Comparison of ENCODE assay signal across 8 cellular contexts in the genomic region with DNA sequence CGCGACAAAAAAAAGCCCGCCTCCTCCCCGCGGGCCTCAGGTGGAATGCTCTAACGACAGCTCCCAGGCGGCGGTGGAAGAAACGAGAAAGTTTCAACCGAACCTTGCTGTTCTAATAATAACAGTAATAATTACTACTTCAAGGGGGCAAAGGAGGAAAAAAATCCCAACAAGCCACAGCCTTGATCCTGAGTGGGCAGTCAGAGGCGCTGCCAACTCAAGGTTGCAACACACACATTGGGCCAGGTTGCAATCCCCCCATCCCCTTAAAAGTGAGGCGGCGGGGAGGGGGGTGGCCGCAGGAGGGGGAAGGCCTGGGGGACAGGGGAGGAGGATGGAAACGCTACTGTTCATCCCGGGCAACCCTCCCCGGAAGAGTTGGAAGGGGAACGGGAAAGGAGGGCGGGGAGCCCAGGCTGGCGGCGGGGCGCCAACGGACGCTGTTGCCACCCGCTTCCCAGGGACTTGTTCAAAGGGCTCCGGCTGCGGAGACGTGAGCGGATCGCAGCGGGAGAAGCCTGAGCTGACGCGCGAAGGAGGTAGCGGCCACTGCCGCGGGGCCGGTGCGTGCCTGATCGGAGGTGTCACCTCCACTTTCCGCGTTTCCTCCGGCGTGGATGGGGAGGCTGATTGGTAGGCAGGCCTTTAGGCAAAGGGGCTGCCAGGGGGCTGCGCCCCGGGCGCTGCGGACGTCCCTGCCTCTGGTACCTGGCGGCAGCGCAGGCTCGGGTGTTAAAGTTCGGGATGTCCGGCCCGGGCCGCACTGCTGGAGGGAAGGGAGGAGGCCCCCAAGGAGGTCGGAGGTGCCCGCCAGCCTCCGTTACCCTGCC. TPM values are rescaled to one million over a fixed set of nuclear protein-coding genes. Genes with fewer than 3 reads are reported as not detected.
A peak's percentile ranks its signal among the peaks of the same experiment; 100 is the strongest.
DNase-seq lines count a peak whose midpoint lies in the region; ATAC-seq and TF ChIP-seq lines count a peak whose summit lies in the region.

No MANE protein-coding gene starts in this region.

- peaks cover 0 to 6% (median 0%) of the 10 kb centered on the region in 3 donors for H3K36me3 Mint-ChIP-seq in naive thymus-derived CD8-positive, alpha-beta T cell

- H3K4me1 Mint-ChIP-seq in naive thymus-derived CD8-positive, alpha-beta T cell, result peaks cover 17 to 47% (median 37%) of the 10 kb centered on the region in 4 donors
- H3K4me1 Mint-ChIP-seq in stimulated activated naive CD8-positive, alpha-beta T cell treated with anti-CD3 and anti-CD28 coated beads, Interleukin-15, amount 100 ng/mL, for 72 hours, result peaks cover 55% of the 10 kb centered on the region

- 0 out of 2 replicates have a peak, but pooled peaks cover 4% of the 10 kb centered on the region for H4K20me1 ChIP-seq in OCI-LY1 (ENCODE audit: insufficient read depth, low read length)

- no peaks in the 10 kb centered on the region for H3K27me3 ChIP-seq in OCI-LY1 (ENCODE audit: insufficient read depth, low read length)

- H3K9me3 Mint-ChIP-seq in naive thymus-derived CD8-positive, alpha-beta T cell, result peaks cover 0 to 2% (median 0%) of the 10 kb centered on the region in 9 donors
- no peaks in the 10 kb centered on the region for H3K9me3 Mint-ChIP-seq in stimulated activated naive CD8-positive, alpha-beta T cell treated with anti-CD3 and anti-CD28 coated beads, Interleukin-15, amount 100 ng/mL, for 72 hours

- peaks cover 0 to 6% (median 0%) of the 10 kb centered on the region in 5 donors for H3K27me3 Mint-ChIP-seq in naive thymus-derived CD8-positive, alpha-beta T cell
- no peaks in the 10 kb centered on the region for H3K27me3 Mint-ChIP-seq in stimulated activated naive CD8-positive, alpha-beta T cell treated with anti-CD3 and anti-CD28 coated beads, Interleukin-15, amount 100 ng/mL, for 72 hours

- peak overlapping the region; percentile 73 for H3K27ac ChIP-seq in OCI-LY1 (ENCODE audit: low read depth, low read length, poor library complexity, severe bottlenecking)

- H3K9me2 ChIP-seq in OCI-LY1 (ENCODE audit: low read depth, low read length), result no peaks in the 10 kb centered on the region

- in situ Hi-C loops in Caki2 (cut with HindIII; ENCODE audit: low pct_unique_long_range_greater_than_20kb, low sequenced_read_pairs), result no loop called here

- CTCF ChIA-PET in HEK293T (lab: Yijun Ruan, JAX), result no interaction called here

- DNase-seq in Caki2 (ENCODE audit: low read depth) (peak; percentile 50), HEK293T (ENCODE audit: extremely low spot score) (peak; percentile 8), fibroblast of peridontal ligament (ENCODE audit: extremely low read depth) (peak; percentile 23)
- peak; percentile 22 for DNase-seq in activated T-helper 9 cell treated with anti-CD3 and anti-CD28 coated beads, Interleukin-2, amount 50 U/mL, for 16 hours (ENCODE audit: low read depth)
- peak; percentile 26 to 71 (median 52) for DNase-seq in naive thymus-derived CD8-positive, alpha-beta T cell
- DNase-seq in stimulated activated naive CD8-positive, alpha-beta T cell treated with anti-CD3 and anti-CD28 coated beads, Interleukin-15, amount 100 ng/mL, for 72 hours, result peak; percentile 68 to 69

- H3K27ac Mint-ChIP-seq in naive thymus-derived CD8-positive, alpha-beta T cell, result peak overlapping the region; percentile 95 to 100 (median 99)
- peak overlapping the region; percentile 99 for H3K27ac Mint-ChIP-seq in stimulated activated naive CD8-positive, alpha-beta T cell treated with anti-CD3 and anti-CD28 coated beads, Interleukin-15, amount 100 ng/mL, for 72 hours

- ATAC-seq in naive thymus-derived CD8-positive, alpha-beta T cell, result peak in 1 of 2 donors; percentile 2
- peak; percentile 1 for ATAC-seq in stimulated activated naive CD8-positive, alpha-beta T cell treated with anti-CD3 and anti-CD28 coated beads, Interleukin-15, amount 100 ng/mL, for 72 hours
- no peak for ATAC-seq in HG03469 (IDR thresholded peaks at IDR 0.05; ENCODE audit: unreplicated experiment)

- peaks cover 29% of the 10 kb centered on the region for H3K79me2 ChIP-seq in OCI-LY1 (ENCODE audit: insufficient read depth, low read length)

- H3K4me1 ChIP-seq in OCI-LY1 (ENCODE audit: insufficient read depth, low read length, severe bottlenecking), result peaks cover 22% of the 10 kb centered on the region

- H2AFZ ChIP-seq in OCI-LY1 (ENCODE audit: low read length), result 0 out of 2 replicates have a peak overlapping the region, but pooled peaks have one; percentile 54

- H3K9ac ChIP-seq in OCI-LY1 (ENCODE audit: low read length), result peak overlapping the region; percentile 75

- POLR2A ChIA-PET in HEK293T (lab: Yijun Ruan, JAX), result interaction anchor here (0.6 to 0.9 kb wide), 2 partner anchors 11 to 16 kb away, joined by 3 to 4 read pairs; no protein-coding TSS in a partner anchor
- POLR2A ChIA-PET in naive thymus-derived CD8-positive, alpha-beta T cell (lab: Charles Lee), result interaction anchor here (1.0 to 6.0 kb wide), 12 partner anchors 11 to 1510 kb away, joined by 3 to 71 read pairs (median 6); a partner anchor contains a TSS

- H3K9me3 ChIP-seq in OCI-LY1 (ENCODE audit: low read length), result no peaks in the 10 kb centered on the region

- H3K4me3 ChIP-seq in OCI-LY1 (ENCODE audit: low read depth, low read length, poor library complexity, severe bottlenecking), result peak overlapping the region; percentile 95

- no peak for TF ChIP-seq CTCF in OCI-LY1 (IDR thresholded peaks at IDR 0.05; ENCODE audit: low read length)

- H3K36me3 ChIP-seq in OCI-LY1 (ENCODE audit: insufficient read depth, low read length), result no peaks in the 10 kb centered on the region

- H3K4me3 Mint-ChIP-seq in naive thymus-derived CD8-positive, alpha-beta T cell, result peak overlapping the region; percentile 93 to 100 (median 99)
- H3K4me3 Mint-ChIP-seq in stimulated activated naive CD8-positive, alpha-beta T cell treated with anti-CD3 and anti-CD28 coated beads, Interleukin-15, amount 100 ng/mL, for 72 hours, result peak overlapping the region; percentile 92 to 97

- no peaks in the 10 kb centered on the region; the same call in 1 of the 2 replicates for H3F3A ChIP-seq in OCI-LY1 (ENCODE audit: insufficient read depth, low read length)

- H3K4me2 ChIP-seq in OCI-LY1 (ENCODE audit: low read length), result peak overlapping the region; percentile 95

TF ChIP-seq in HEK293T, 16 proteins besides CTCF, POLR2A, EP300 and RAD21:
- no peak for TF ChIP-seq HDGF (IDR thresholded peaks at IDR 0.05; ENCODE audit: borderline replicate concordance)
- TF ChIP-seq FOXK2 (IDR thresholded peaks at IDR 0.05), result no peak
- TF ChIP-seq, protein P1, sequence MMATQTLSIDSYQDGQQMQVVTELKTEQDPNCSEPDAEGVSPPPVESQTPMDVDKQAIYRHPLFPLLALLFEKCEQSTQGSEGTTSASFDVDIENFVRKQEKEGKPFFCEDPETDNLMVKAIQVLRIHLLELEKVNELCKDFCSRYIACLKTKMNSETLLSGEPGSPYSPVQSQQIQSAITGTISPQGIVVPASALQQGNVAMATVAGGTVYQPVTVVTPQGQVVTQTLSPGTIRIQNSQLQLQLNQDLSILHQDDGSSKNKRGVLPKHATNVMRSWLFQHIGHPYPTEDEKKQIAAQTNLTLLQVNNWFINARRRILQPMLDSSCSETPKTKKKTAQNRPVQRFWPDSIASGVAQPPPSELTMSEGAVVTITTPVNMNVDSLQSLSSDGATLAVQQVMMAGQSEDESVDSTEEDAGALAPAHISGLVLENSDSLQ (IDR thresholded peaks at IDR 0.05), result no peak
- no peak for TF ChIP-seq FOXM1 (IDR thresholded peaks at IDR 0.05; ENCODE audit: borderline replicate concordance)
- TF ChIP-seq CTBP1 (IDR thresholded peaks at IDR 0.05; ENCODE audit: borderline replicate concordance), result no peak
- no peak for TF ChIP-seq ZNF384 (IDR thresholded peaks at IDR 0.05)
- TF ChIP-seq NFRKB (IDR thresholded peaks at IDR 0.05), result no peak
- no peak for TF ChIP-seq SUZ12 (IDR thresholded peaks at IDR 0.05)
- TF ChIP-seq TARDBP (IDR thresholded peaks at IDR 0.05), result no peak
- no peak for TF ChIP-seq FOXA1 (IDR thresholded peaks at IDR 0.05)
- TF ChIP-seq BHLHE40 (IDR thresholded peaks at IDR 0.05; ENCODE audit: borderline replicate concordance), result no peak
- no peak for TF ChIP-seq LEF1 (IDR thresholded peaks at IDR 0.05; ENCODE audit: borderline replicate concordance)
- TF ChIP-seq ARNT (IDR thresholded peaks at IDR 0.05), result no peak
- TF ChIP-seq SP1 (IDR thresholded peaks at IDR 0.05), result no peak
- no peak for TF ChIP-seq L3MBTL2 (conservative IDR thresholded peaks at IDR 0.05)
TF ChIP-seq in HEK293T: peak in this region for 0.

RNA-seq across cellular contexts. Expression of a gene that starts 0.6 kb away (rescaled TPM):
- total RNA-seq in Caki2 (2014; rRNA removed; shearing (Covaris generic); ENCODE audit: low replicate concordance), result 11.5 and 20.8 TPM in 2 replicates
- total RNA-seq in naive thymus-derived CD8-positive, alpha-beta T cell, result 100 to 1,000 TPM; 236 to 238 TPM
- 10 to 100 TPM; 36.1 to 78.7 (median 37.9) TPM for polyA plus RNA-seq in naive thymus-derived CD8-positive, alpha-beta T cell

Comparison
In these comparisons a context has a peak if more than half of its experiments do, and no peak if none do; other contexts are left out.
1. DNase-seq: peak in every context shown above with its lines; median percentile 68 in stimulated activated naive CD8-positive, alpha-beta T cell treated with anti-CD3 and anti-CD28 coated beads, Interleukin-15, amount 100 ng/mL, for 72 hours; 52 in naive thymus-derived CD8-positive, alpha-beta T cell; 50 in Caki2; 23 in fibroblast of peridontal ligament; 22 in activated T-helper 9 cell treated with anti-CD3 and anti-CD28 coated beads, Interleukin-2, amount 50 U/mL, for 16 hours; 8 in HEK293T.
2. RNA of a gene that starts 0.6 kb away (total RNA-seq): 236 to 238 TPM in naive thymus-derived CD8-positive, alpha-beta T cell; 11.5 to 20.8 TPM in Caki2; every median in the first group is over 10 times any median in the second.